Comparison of ENCODE assay signal across 2 cellular contexts in genomic region chr1:8665824-8666223, GRCh38.
TF ChIP-seq lines count a peak whose summit lies in the region.

No MANE protein-coding gene starts in this region.

TF ChIP-seq in GM23338, 12 proteins besides CTCF, POLR2A, EP300 and RAD21 (continued from another document):
- TF ChIP-seq ZNF462 (CRISPR knock-in tag; IDR thresholded peaks at IDR 0.05), result no peak
- no peak for TF ChIP-seq ZNF331 (CRISPR knock-in tag; IDR thresholded peaks at IDR 0.05; ENCODE audit: low read depth)
- no peak for TF ChIP-seq EZH2 (IDR thresholded peaks at IDR 0.05; ENCODE audit: low read depth, unreplicated experiment)
- no peak for TF ChIP-seq REST (IDR thresholded peaks at IDR 0.05; ENCODE audit: unreplicated experiment)
- TF ChIP-seq STAT1 (IDR thresholded peaks at IDR 0.05; ENCODE audit: unreplicated experiment), result no peak
- no peak for TF ChIP-seq POLR2AphosphoS5 (IDR thresholded peaks at IDR 0.05; ENCODE audit: low read depth)
- no peak for TF ChIP-seq ZNF114 (CRISPR knock-in tag; IDR thresholded peaks at IDR 0.05)
- no peak for TF ChIP-seq ETS1 (IDR thresholded peaks at IDR 0.05)
- TF ChIP-seq JUNB (IDR thresholded peaks at IDR 0.05; ENCODE audit: unreplicated experiment), result no peak
- TF ChIP-seq CREB1 (CRISPR knock-in tag; IDR thresholded peaks at IDR 0.05; ENCODE audit: low read depth), result no peak
- TF ChIP-seq NANOG (IDR thresholded peaks at IDR 0.05; ENCODE audit: borderline replicate concordance), result no peak

TF ChIP-seq in K562, 482 proteins besides CTCF, POLR2A, EP300 and RAD21 (continued from another document):
- TF ChIP-seq, protein P1, sequence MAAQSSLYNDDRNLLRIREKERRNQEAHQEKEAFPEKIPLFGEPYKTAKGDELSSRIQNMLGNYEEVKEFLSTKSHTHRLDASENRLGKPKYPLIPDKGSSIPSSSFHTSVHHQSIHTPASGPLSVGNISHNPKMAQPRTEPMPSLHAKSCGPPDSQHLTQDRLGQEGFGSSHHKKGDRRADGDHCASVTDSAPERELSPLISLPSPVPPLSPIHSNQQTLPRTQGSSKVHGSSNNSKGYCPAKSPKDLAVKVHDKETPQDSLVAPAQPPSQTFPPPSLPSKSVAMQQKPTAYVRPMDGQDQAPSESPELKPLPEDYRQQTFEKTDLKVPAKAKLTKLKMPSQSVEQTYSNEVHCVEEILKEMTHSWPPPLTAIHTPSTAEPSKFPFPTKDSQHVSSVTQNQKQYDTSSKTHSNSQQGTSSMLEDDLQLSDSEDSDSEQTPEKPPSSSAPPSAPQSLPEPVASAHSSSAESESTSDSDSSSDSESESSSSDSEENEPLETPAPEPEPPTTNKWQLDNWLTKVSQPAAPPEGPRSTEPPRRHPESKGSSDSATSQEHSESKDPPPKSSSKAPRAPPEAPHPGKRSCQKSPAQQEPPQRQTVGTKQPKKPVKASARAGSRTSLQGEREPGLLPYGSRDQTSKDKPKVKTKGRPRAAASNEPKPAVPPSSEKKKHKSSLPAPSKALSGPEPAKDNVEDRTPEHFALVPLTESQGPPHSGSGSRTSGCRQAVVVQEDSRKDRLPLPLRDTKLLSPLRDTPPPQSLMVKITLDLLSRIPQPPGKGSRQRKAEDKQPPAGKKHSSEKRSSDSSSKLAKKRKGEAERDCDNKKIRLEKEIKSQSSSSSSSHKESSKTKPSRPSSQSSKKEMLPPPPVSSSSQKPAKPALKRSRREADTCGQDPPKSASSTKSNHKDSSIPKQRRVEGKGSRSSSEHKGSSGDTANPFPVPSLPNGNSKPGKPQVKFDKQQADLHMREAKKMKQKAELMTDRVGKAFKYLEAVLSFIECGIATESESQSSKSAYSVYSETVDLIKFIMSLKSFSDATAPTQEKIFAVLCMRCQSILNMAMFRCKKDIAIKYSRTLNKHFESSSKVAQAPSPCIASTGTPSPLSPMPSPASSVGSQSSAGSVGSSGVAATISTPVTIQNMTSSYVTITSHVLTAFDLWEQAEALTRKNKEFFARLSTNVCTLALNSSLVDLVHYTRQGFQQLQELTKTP (IDR thresholded peaks at IDR 0.05; ENCODE audit: low read depth in 1 of 2, partially characterized antibody in 2 of 2), result no peak
- TF ChIP-seq, protein P2, sequence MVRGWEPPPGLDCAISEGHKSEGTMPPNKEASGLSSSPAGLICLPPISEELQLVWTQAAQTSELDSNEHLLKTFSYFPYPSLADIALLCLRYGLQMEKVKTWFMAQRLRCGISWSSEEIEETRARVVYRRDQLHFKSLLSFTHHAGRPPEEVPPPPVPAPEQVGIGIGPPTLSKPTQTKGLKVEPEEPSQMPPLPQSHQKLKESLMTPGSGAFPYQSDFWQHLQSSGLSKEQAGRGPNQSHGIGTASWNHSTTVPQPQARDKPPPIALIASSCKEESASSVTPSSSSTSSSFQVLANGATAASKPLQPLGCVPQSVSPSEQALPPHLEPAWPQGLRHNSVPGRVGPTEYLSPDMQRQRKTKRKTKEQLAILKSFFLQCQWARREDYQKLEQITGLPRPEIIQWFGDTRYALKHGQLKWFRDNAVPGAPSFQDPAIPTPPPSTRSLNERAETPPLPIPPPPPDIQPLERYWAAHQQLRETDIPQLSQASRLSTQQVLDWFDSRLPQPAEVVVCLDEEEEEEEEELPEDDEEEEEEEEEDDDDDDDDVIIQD (CRISPR knock-in tag; IDR thresholded peaks at IDR 0.05), result no peak
- no peak for TF ChIP-seq ZNF24 (IDR thresholded peaks at IDR 0.05)
- TF ChIP-seq, protein P3, sequence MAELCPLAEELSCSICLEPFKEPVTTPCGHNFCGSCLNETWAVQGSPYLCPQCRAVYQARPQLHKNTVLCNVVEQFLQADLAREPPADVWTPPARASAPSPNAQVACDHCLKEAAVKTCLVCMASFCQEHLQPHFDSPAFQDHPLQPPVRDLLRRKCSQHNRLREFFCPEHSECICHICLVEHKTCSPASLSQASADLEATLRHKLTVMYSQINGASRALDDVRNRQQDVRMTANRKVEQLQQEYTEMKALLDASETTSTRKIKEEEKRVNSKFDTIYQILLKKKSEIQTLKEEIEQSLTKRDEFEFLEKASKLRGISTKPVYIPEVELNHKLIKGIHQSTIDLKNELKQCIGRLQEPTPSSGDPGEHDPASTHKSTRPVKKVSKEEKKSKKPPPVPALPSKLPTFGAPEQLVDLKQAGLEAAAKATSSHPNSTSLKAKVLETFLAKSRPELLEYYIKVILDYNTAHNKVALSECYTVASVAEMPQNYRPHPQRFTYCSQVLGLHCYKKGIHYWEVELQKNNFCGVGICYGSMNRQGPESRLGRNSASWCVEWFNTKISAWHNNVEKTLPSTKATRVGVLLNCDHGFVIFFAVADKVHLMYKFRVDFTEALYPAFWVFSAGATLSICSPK (IDR thresholded peaks at IDR 0.05; ENCODE audit: borderline replicate concordance), result no peak
- TF ChIP-seq PBX2 (CRISPR knock-in tag; IDR thresholded peaks at IDR 0.05; ENCODE audit: low read depth), result no peak
- TF ChIP-seq PBX2 (tag; conservative IDR thresholded peaks at IDR 0.05; ENCODE audit: low read depth), result 0 out of 2 replicates have a peak, but pooled peaks have one; percentile 45
- TF ChIP-seq PRPF4 (IDR thresholded peaks at IDR 0.05; ENCODE audit: insufficient read depth, low read depth, low read length, poor library complexity, severe bottlenecking), result no peak
